Comparison of ENCODE assay signal across 1 cellular context in the genomic region with DNA sequence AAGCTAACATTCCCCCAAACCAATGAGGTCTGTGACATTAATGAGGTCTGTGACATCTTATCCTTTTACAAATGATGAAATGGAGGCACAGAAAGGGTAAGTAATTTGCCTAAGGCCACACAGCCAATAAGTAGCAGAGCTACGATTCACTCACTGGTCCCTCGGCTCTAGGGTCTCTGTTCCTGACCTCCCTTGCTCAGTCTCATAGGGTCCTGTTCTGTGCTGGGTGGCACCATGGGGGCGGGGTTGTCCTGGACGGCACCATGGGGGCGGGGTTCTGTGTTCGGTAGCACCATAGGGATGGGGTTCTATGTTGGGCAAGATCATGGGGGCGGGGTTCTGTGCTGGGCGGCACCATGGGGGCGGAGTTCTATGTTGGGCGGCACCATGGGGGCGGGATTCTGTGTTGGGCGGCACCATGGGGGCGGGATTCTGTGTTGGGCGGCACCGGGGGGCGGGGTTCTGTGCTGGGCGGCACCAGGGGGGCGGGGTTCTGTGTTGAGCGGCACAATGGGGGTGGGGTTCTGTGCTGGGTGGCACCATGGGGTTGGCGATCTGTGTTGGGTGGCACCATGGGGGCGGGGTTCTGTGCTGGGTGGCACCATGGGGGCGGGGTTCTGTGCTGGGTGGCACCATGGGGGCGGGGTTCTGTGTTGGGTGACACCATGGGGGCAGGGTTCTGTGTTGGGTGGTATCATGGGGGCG.
TF ChIP-seq lines count a peak whose summit lies in the region.

No MANE protein-coding gene starts in this region.

TF ChIP-seq in HCT116, 20 proteins besides CTCF, POLR2A, EP300 and RAD21:
- TF ChIP-seq CBX3 (IDR thresholded peaks at IDR 0.05; ENCODE audit: low read depth) (no peak), YY1 (IDR thresholded peaks at IDR 0.05; ENCODE audit: extremely low read depth, insufficient replicate concordance, low read depth, low read length) (no peak), EZH2 (IDR thresholded peaks at IDR 0.05) (no peak), ZFX (IDR thresholded peaks at IDR 0.05) (no peak), POLR2AphosphoS5 (IDR thresholded peaks at IDR 0.05; ENCODE audit: low read depth, low read length) (no peak), SRF (IDR thresholded peaks at IDR 0.05; ENCODE audit: low read depth) (no peak), EZH2phosphoT487 (IDR thresholded peaks at IDR 0.05; ENCODE audit: borderline replicate concordance) (no peak), JUND (IDR thresholded peaks at IDR 0.05) (no peak), FOSL1 (IDR thresholded peaks at IDR 0.05; ENCODE audit: low read depth) (no peak)
- TF ChIP-seq, protein P1, sequence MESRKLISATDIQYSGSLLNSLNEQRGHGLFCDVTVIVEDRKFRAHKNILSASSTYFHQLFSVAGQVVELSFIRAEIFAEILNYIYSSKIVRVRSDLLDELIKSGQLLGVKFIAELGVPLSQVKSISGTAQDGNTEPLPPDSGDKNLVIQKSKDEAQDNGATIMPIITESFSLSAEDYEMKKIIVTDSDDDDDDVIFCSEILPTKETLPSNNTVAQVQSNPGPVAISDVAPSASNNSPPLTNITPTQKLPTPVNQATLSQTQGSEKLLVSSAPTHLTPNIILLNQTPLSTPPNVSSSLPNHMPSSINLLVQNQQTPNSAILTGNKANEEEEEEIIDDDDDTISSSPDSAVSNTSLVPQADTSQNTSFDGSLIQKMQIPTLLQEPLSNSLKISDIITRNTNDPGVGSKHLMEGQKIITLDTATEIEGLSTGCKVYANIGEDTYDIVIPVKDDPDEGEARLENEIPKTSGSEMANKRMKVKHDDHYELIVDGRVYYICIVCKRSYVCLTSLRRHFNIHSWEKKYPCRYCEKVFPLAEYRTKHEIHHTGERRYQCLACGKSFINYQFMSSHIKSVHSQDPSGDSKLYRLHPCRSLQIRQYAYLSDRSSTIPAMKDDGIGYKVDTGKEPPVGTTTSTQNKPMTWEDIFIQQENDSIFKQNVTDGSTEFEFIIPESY (IDR thresholded peaks at IDR 0.05; ENCODE audit: extremely low read depth, insufficient replicate concordance, low read length) = no peak
- TF ChIP-seq, protein P2, sequence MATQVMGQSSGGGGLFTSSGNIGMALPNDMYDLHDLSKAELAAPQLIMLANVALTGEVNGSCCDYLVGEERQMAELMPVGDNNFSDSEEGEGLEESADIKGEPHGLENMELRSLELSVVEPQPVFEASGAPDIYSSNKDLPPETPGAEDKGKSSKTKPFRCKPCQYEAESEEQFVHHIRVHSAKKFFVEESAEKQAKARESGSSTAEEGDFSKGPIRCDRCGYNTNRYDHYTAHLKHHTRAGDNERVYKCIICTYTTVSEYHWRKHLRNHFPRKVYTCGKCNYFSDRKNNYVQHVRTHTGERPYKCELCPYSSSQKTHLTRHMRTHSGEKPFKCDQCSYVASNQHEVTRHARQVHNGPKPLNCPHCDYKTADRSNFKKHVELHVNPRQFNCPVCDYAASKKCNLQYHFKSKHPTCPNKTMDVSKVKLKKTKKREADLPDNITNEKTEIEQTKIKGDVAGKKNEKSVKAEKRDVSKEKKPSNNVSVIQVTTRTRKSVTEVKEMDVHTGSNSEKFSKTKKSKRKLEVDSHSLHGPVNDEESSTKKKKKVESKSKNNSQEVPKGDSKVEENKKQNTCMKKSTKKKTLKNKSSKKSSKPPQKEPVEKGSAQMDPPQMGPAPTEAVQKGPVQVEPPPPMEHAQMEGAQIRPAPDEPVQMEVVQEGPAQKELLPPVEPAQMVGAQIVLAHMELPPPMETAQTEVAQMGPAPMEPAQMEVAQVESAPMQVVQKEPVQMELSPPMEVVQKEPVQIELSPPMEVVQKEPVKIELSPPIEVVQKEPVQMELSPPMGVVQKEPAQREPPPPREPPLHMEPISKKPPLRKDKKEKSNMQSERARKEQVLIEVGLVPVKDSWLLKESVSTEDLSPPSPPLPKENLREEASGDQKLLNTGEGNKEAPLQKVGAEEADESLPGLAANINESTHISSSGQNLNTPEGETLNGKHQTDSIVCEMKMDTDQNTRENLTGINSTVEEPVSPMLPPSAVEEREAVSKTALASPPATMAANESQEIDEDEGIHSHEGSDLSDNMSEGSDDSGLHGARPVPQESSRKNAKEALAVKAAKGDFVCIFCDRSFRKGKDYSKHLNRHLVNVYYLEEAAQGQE (IDR thresholded peaks at IDR 0.05; ENCODE audit: low read depth) = no peak
- TF ChIP-seq, protein P3, sequence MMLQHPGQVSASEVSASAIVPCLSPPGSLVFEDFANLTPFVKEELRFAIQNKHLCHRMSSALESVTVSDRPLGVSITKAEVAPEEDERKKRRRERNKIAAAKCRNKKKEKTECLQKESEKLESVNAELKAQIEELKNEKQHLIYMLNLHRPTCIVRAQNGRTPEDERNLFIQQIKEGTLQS (IDR thresholded peaks at IDR 0.05) = no peak
